1 cellular context compared by ENCODE assay signal in genomic region chr3:8954938-8955763, GRCh38.
TF ChIP-seq lines count a peak whose summit lies in the region.

No MANE protein-coding gene starts in this region.

TF ChIP-seq in K562, 482 proteins besides CTCF, POLR2A, EP300 and RAD21 (continued from another document):
- TF ChIP-seq PKNOX1 (IDR thresholded peaks at IDR 0.05) (peak; percentile 47; the same call in 1 of the 2 replicates), PRDM10 (IDR thresholded peaks at IDR 0.05; ENCODE audit: partially characterized antibody) (peak; percentile 30)
